In genomic region chr2:241619602-241620418, GRCh38 we compare ENCODE assay signal across 17 cellular contexts. TPM values are rescaled to one million over a fixed set of nuclear protein-coding genes. Genes with fewer than 3 reads are reported as not detected.
DNase-seq lines count a peak whose midpoint lies in the region; ATAC-seq and TF ChIP-seq lines count a peak whose summit lies in the region.
"Had no signal": no experiment of that assay in that cellular context is flagged by ENCODE, and none has a peak within 500 bp of the region (broad histone marks: within the 10 kb centered on the region; RNA-seq: fewer than 3 reads in every experiment).

No MANE protein-coding gene starts in this region.

- H3K4me2 ChIP-seq in GM23248 (ENCODE audit: unreplicated experiment): no peak overlapping the region

- H3K4me1 Mint-ChIP-seq in activated CD4-positive, alpha-beta T cell treated with anti-CD3 and anti-CD28 coated beads, Interleukin-2, amount 10 ng/mL, durations not matched to agents 24 days and 14 days: peaks cover 36% of the 10 kb centered on the region
- H3K4me1 Mint-ChIP-seq in Calu3 (ENCODE audit: low read depth, unreplicated experiment): peaks cover 19% of the 10 kb centered on the region
- peaks cover 53% of the 10 kb centered on the region for H3K4me1 Mint-ChIP-seq in activated T-cell treated with anti-CD3 and anti-CD28 coated beads, Interleukin-2, amount 50 U/mL, for 72 hours (ENCODE audit: low read depth)

- H3K27ac Mint-ChIP-seq in activated CD4-positive, alpha-beta T cell treated with anti-CD3 and anti-CD28 coated beads, Interleukin-2, amount 10 ng/mL, durations not matched to agents 24 days and 14 days: peak overlapping the region; percentile 89
- peak overlapping the region; percentile 1 for H3K27ac Mint-ChIP-seq in Calu3 (ENCODE audit: unreplicated experiment)
- H3K27ac Mint-ChIP-seq in activated T-cell treated with anti-CD3 and anti-CD28 coated beads, Interleukin-2, amount 50 U/mL, for 72 hours: peak overlapping the region; percentile 14

- 92 to 93% methylated on average over 11 to 19 of the region's 20 CpGs for WGBS in mesodermal cell (ENCODE audit: insufficient coverage in 2 of 2), 2 experiments
- WGBS in GM23248 (ENCODE audit: low coverage in 1 of 2, low lambda C conversion rate in 2 of 2, missing lambda C conversion rate in 2 of 2), 2 experiments: 94 to 100% methylated on average over 2 to 20 of the region's 20 CpGs

- in situ Hi-C loops in GM23248 (cut with MboI): no loop called here

- TF ChIP-seq CTCF in Calu3 (IDR thresholded peaks at IDR 0.05; ENCODE audit: unreplicated experiment): no peak
- no peak for TF ChIP-seq CTCF in mucosa of descending colon (IDR thresholded peaks at IDR 0.05)

- peaks cover 53% of the 10 kb centered on the region for H3K36me3 ChIP-seq in mesodermal cell (ENCODE audit: control insufficient read depth, insufficient read depth, low read length)
- no peaks in the 10 kb centered on the region for H3K36me3 ChIP-seq in mucosa of descending colon (ENCODE audit: low read depth)
- H3K36me3 ChIP-seq in GM23248 (ENCODE audit: low read depth): 0 out of 2 replicates have a peak, but pooled peaks cover 3% of the 10 kb centered on the region

- H3K27ac ChIP-seq in mesodermal cell (ENCODE audit: low read depth, low read length, severe bottlenecking) (peak overlapping the region; percentile 29), GM23248 (no peak overlapping the region)
- H3K27ac ChIP-seq: foreskin keratinocyte, sigmoid colon, SJSA1, stomach had no signal

- no peak overlapping the region for H2AFZ ChIP-seq in GM23248

- peak; percentile 62 to 66 for ATAC-seq in activated T-cell treated with anti-CD3 and anti-CD28 coated beads, Interleukin-2, amount 50 U/mL, for 72 hours (replicated peaks in 1 of 2)
- ATAC-seq in mucosa of descending colon: no peak
- ATAC-seq: left cardiac atrium had no signal

- H3K27me3 ChIP-seq in GM23248 (replicated peaks; ENCODE audit: insufficient read depth): no peaks in the 10 kb centered on the region
- H3K27me3 ChIP-seq: foreskin keratinocyte, sigmoid colon, SJSA1, stomach had no signal

- H3K9me2 ChIP-seq in GM23248 (ENCODE audit: insufficient read depth): no peaks in the 10 kb centered on the region

- no peak for DNase-seq in activated CD4-positive, alpha-beta T cell treated with anti-CD3 and anti-CD28 coated beads, Interleukin-2, amount 10 ng/mL, durations not matched to agents 24 days and 14 days
- no peak for DNase-seq in activated CD4-positive, alpha-beta T cell treated with anti-CD3 and anti-CD28 coated beads for 4 hours
- DNase-seq in Calu3 (no peak), activated gamma-delta T cell (lab: John Stamatoyannopoulos, UW) (no peak), mucosa of descending colon (no peak), GM23248 (no peak)
- peak; percentile 61 to 84 for DNase-seq in activated T-cell treated with anti-CD3 and anti-CD28 coated beads, Interleukin-2, amount 50 U/mL, for 72 hours
- DNase-seq: ACHN; CD8-positive, alpha-beta memory T cell; left cardiac atrium; NCI-H2081; NCI-H69; sigmoid colon; stomach had no signal

- peaks cover 8% of the 10 kb centered on the region; the same call in 1 of the 2 replicates for H4K20me1 ChIP-seq in GM23248 (ENCODE audit: insufficient read depth)

- peaks cover 40% of the 10 kb centered on the region for H3K36me3 Mint-ChIP-seq in activated CD4-positive, alpha-beta T cell treated with anti-CD3 and anti-CD28 coated beads, Interleukin-2, amount 10 ng/mL, durations not matched to agents 24 days and 14 days (ENCODE audit: low read depth)
- peaks cover 21% of the 10 kb centered on the region for H3K36me3 Mint-ChIP-seq in Calu3 (ENCODE audit: insufficient read depth, unreplicated experiment)
- peaks cover 15 to 23% of the 10 kb centered on the region in 2 donors for H3K36me3 Mint-ChIP-seq in activated T-cell treated with anti-CD3 and anti-CD28 coated beads, Interleukin-2, amount 50 U/mL, for 72 hours (ENCODE audit: insufficient read depth in 2 of 2)

- H3K9ac ChIP-seq in GM23248: no peak overlapping the region

- CTCF ChIA-PET in Calu3 (lab: Charles Lee): no interaction called here

- peak overlapping the region; percentile 7 for H3K4me3 Mint-ChIP-seq in activated CD4-positive, alpha-beta T cell treated with anti-CD3 and anti-CD28 coated beads, Interleukin-2, amount 10 ng/mL, durations not matched to agents 24 days and 14 days
- H3K4me3 Mint-ChIP-seq in Calu3 (ENCODE audit: low read depth, unreplicated experiment): no peak overlapping the region
- H3K4me3 Mint-ChIP-seq in activated T-cell treated with anti-CD3 and anti-CD28 coated beads, Interleukin-2, amount 50 U/mL, for 72 hours: peak overlapping the region in 1 of 2 donors; percentile 23

- H3K4me1 ChIP-seq in mesodermal cell (ENCODE audit: control insufficient read depth, insufficient read depth, low read length, poor library complexity, severe bottlenecking) (peaks cover 6% of the 10 kb centered on the region), mucosa of descending colon (ENCODE audit: low read depth) (peaks cover 12% of the 10 kb centered on the region), GM23248 (ENCODE audit: insufficient read depth) (no peaks in the 10 kb centered on the region)
- H3K4me1 ChIP-seq: foreskin keratinocyte, SJSA1 had no signal

- H3K4me3 ChIP-seq in mesodermal cell (ENCODE audit: extremely low read depth, insufficient read depth, low read length, poor library complexity, severe bottlenecking): no peak overlapping the region
- no peak overlapping the region for H3K4me3 ChIP-seq in mucosa of descending colon
- H3K4me3 ChIP-seq in GM23248: no peak overlapping the region
- H3K4me3 ChIP-seq: sigmoid colon, SJSA1, stomach had no signal

- H3F3A ChIP-seq in GM23248 (ENCODE audit: insufficient read depth): peaks cover 44% of the 10 kb centered on the region

- BruUV-seq in Calu3 (replicated peaks; lab: Mats Ljungman, UMichigan): no TSS peak

- intact Hi-C loops in activated CD4-positive, alpha-beta T cell treated with anti-CD3 and anti-CD28 coated beads, Interleukin-2, amount 10 ng/mL, durations not matched to agents 24 days and 14 days (cut with micrococcal nuclease): loop anchor here (5.0 to 10.0 kb wide), 3 partner anchors 115 to 303 kb away; partner anchors contain the start of genes HDLBP, SEPTIN2 and STK25
- intact Hi-C loops in Calu3 (cut with micrococcal nuclease; ENCODE audit: unreplicated experiment) (no loop called here), mucosa of descending colon (cut with DNase I, micrococcal nuclease) (no loop called here)

- peaks cover 11% of the 10 kb centered on the region for H3K9me3 Mint-ChIP-seq in activated CD4-positive, alpha-beta T cell treated with anti-CD3 and anti-CD28 coated beads, Interleukin-2, amount 10 ng/mL, durations not matched to agents 24 days and 14 days
- H3K9me3 Mint-ChIP-seq in Calu3 (ENCODE audit: low read depth, unreplicated experiment): no peaks in the 10 kb centered on the region
- peaks cover 2 to 3% of the 10 kb centered on the region in 2 donors for H3K9me3 Mint-ChIP-seq in activated T-cell treated with anti-CD3 and anti-CD28 coated beads, Interleukin-2, amount 50 U/mL, for 72 hours
- H3K9me3 Mint-ChIP-seq: CD8-positive, alpha-beta memory T cell had no signal

- H3K9me3 ChIP-seq in mesodermal cell (ENCODE audit: control insufficient read depth, low read length) (peaks cover 7% of the 10 kb centered on the region), mucosa of descending colon (no peaks in the 10 kb centered on the region), GM23248 (ENCODE audit: low read depth) (no peaks in the 10 kb centered on the region)
- H3K9me3 ChIP-seq: sigmoid colon, SJSA1, stomach had no signal

- H3K79me2 ChIP-seq in GM23248 (ENCODE audit: insufficient read depth): peaks cover 90% of the 10 kb centered on the region

- no peaks in the 10 kb centered on the region for H3K27me3 Mint-ChIP-seq in activated CD4-positive, alpha-beta T cell treated with anti-CD3 and anti-CD28 coated beads, Interleukin-2, amount 10 ng/mL, durations not matched to agents 24 days and 14 days
- no peaks in the 10 kb centered on the region for H3K27me3 Mint-ChIP-seq in Calu3 (ENCODE audit: unreplicated experiment)
- no peaks in the 10 kb centered on the region for H3K27me3 Mint-ChIP-seq in activated T-cell treated with anti-CD3 and anti-CD28 coated beads, Interleukin-2, amount 50 U/mL, for 72 hours (ENCODE audit: low read depth)
- H3K27me3 Mint-ChIP-seq: CD8-positive, alpha-beta memory T cell had no signal

RNA-seq across cellular contexts. Expression of gene THAP4, which starts 17.1 kb away (rescaled TPM):
- 62.0 and 63.9 TPM in 2 replicates for total RNA-seq in activated CD4-positive, alpha-beta T cell treated with anti-CD3 and anti-CD28 coated beads, Interleukin-2, amount 10 ng/mL, durations not matched to agents 24 days and 14 days
- total RNA-seq in Calu3 (2022) (53.6 and 57.5 TPM in 2 replicates), mucosa of descending colon (10 to 100 TPM; 67.3 to 86.2 (median 68.8) TPM)
- 10 to 100 TPM; 41.8 to 50.9 TPM for total RNA-seq in activated T-cell treated with anti-CD3 and anti-CD28 coated beads, Interleukin-2, amount 50 U/mL, for 72 hours
- 50.7 TPM for polyA plus RNA-seq in mesodermal cell (2013, experiment 1 of 2)
- 38.2 TPM for polyA plus RNA-seq in mesodermal cell (2013, experiment 2 of 2)
- total RNA-seq in GM23248 (2014; rRNA removed; shearing (Covaris generic)): 43.0 and 46.4 TPM in 2 replicates
- 52.4 and 53.4 TPM in 2 replicates for polyA plus RNA-seq in GM23248 (2016; fragmentation: Nextera tagmentation; extraction: Ambion mirVana)

RNA-seq across cellular contexts. Expression of gene ATG4B, which starts 17.7 kb away (rescaled TPM):
- total RNA-seq in activated CD4-positive, alpha-beta T cell treated with anti-CD3 and anti-CD28 coated beads, Interleukin-2, amount 10 ng/mL, durations not matched to agents 24 days and 14 days: 109 and 115 TPM in 2 replicates
- 93.0 and 95.3 TPM in 2 replicates for total RNA-seq in Calu3 (2022)
- 100 to 1,000 TPM in 1 of 2 donors, 10 to 100 TPM in 1; 97.9 to 109 TPM for total RNA-seq in activated T-cell treated with anti-CD3 and anti-CD28 coated beads, Interleukin-2, amount 50 U/mL, for 72 hours
- polyA plus RNA-seq in mesodermal cell (2013, experiment 1 of 2): 98.7 TPM
- polyA plus RNA-seq in mesodermal cell (2013, experiment 2 of 2): 76.3 TPM
- total RNA-seq in mucosa of descending colon: 100 to 1,000 TPM in 1 of 3 donors, 10 to 100 TPM in 2; 87.9 to 154 (median 94.6) TPM
- 53.4 and 85.5 TPM in 2 replicates for total RNA-seq in GM23248 (2014; rRNA removed; shearing (Covaris generic))
- 65.3 and 67.2 TPM in 2 replicates for polyA plus RNA-seq in GM23248 (2016; fragmentation: Nextera tagmentation; extraction: Ambion mirVana)

Comparison
In these comparisons a context has a peak if more than half of its experiments do, and no peak if none do; other contexts are left out.
1. DNase-seq: peak in activated T-cell treated with anti-CD3 and anti-CD28 coated beads, Interleukin-2, amount 50 U/mL, for 72 hours (2 of 2); none in activated CD4-positive, alpha-beta T cell treated with anti-CD3 and anti-CD28 coated beads, Interleukin-2, amount 10 ng/mL, durations not matched to agents 24 days and 14 days (single experiment), activated CD4-positive, alpha-beta T cell treated with anti-CD3 and anti-CD28 coated beads for 4 hours (0 of 2), Calu3 (single experiment), activated gamma-delta T cell (single experiment), mucosa of descending colon (0 of 3) and GM23248 (single experiment).
2. H3K27ac Mint-ChIP-seq: peak in every context shown above with its lines; median percentile 89 in activated CD4-positive, alpha-beta T cell treated with anti-CD3 and anti-CD28 coated beads, Interleukin-2, amount 10 ng/mL, durations not matched to agents 24 days and 14 days; 14 in activated T-cell treated with anti-CD3 and anti-CD28 coated beads, Interleukin-2, amount 50 U/mL, for 72 hours; 1 in Calu3.